8 cellular contexts compared by ENCODE assay signal in the genomic region with DNA sequence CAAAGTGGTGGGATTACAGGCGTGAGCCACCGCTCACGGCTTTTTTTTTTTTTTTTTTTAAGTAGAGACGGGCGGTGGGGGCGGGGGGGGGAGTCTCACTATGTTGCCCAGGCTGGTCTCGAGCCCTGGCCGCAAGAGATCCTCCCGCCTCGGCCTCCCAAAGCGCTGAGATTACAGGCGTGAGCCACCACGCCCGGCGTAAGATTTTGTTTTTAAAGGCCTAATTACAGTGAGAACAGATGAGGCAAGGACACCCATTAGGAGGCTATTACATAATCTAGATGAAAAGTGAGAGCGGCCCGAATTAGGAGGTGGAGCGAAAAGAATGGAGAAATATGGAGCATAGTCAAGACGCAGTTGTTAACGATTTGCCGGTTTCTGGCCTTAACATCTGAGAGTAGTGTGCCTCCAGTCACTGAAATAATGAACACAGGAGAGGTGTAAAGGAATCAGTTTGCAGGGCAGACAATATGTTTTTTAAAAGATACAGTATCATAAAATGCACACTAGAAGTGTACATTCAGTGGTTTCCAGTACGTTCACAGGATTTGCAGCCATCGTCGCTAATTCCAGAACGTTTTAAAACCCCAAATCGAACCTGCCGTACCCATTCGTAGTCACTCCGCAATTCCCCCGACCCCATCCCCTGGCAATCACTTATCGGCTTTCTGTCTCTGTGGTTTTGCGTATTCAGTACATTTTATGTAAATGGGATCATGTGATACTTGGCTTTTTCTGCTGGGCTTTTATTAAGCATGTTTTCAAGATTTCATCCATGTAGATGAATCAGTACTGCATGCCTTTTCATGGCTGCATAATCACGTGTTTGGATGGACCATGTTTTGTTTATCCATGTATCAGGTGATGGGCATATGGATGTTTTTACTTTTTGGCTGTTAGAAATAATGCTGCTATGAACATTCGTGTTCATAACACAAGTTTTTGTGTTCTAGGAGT. TPM values are rescaled to one million over a fixed set of nuclear protein-coding genes. Genes with fewer than 3 reads are reported as not detected.
DNase-seq lines count a peak whose midpoint lies in the region; ATAC-seq and TF ChIP-seq lines count a peak whose summit lies in the region.

No MANE protein-coding gene starts in this region.

- no peaks in the 10 kb centered on the region for H4K20me1 ChIP-seq in PC-3 (ENCODE audit: low read length)

- peaks cover 62% of the 10 kb centered on the region for H3K79me2 ChIP-seq in PC-3 (ENCODE audit: low read length)

- no peak for DNase-seq in GM12864 (ENCODE audit: low read depth)
- DNase-seq in PC-3, result no peak
- no peak for DNase-seq in prostate gland (ENCODE audit: low spot score)
- DNase-seq in stimulated activated CD4-positive, alpha-beta T cell treated with anti-CD3 and anti-CD28 coated beads, Interleukin-15, amount 100 ng/mL, for 24 hours, result no peak
- no peak for DNase-seq in NCI-H69 (lab: John Stamatoyannopoulos, UW)
- DNase-seq in ecto neural progenitor cell (ENCODE audit: low spot score), result no peak

- peak overlapping the region; percentile 91 for H3K9ac ChIP-seq in PC-3 (ENCODE audit: low read length)

- H3K4me1 ChIP-seq in PC-3 (ENCODE audit: insufficient read depth, low read length) (peaks cover 15% of the 10 kb centered on the region), esophagus (ENCODE audit: control insufficient read depth in 2 of 2, insufficient read depth in 2 of 2, low read length in 1 of 2) (no peaks in the 10 kb centered on the region), prostate gland (replicated peaks) (peaks cover 6% of the 10 kb centered on the region)

- TF ChIP-seq CTCF in GM12864 (IDR thresholded peaks at IDR 0.05; ENCODE audit: low read depth, low read length, missing control alignments) (no peak), PC-3 (conservative IDR thresholded peaks at IDR 0.05; ENCODE audit: low read depth, low read length) (no peak), prostate gland (IDR thresholded peaks at IDR 0.05) (no peak)

- CTCF ChIA-PET in PC-3 (lab: Charles Lee), result no interaction called here

- ATAC-seq in PC-3 (no peak), GM18909 (IDR thresholded peaks at IDR 0.05; ENCODE audit: poor library complexity, unreplicated experiment) (no peak)

- H2AFZ ChIP-seq in PC-3 (ENCODE audit: low read length), result peak overlapping the region; percentile 99; the same call in 1 of the 2 replicates

- H3F3A ChIP-seq in PC-3 (ENCODE audit: low read length, unreplicated experiment), result no peaks in the 10 kb centered on the region

- H3K27me3 ChIP-seq in PC-3 (ENCODE audit: low read length), result no peaks in the 10 kb centered on the region
- H3K27me3 ChIP-seq in esophagus (ENCODE audit: control insufficient read depth in 1 of 2, insufficient read depth in 2 of 2, low read length in 2 of 2), result no peaks in the 10 kb centered on the region
- H3K27me3 ChIP-seq in prostate gland (replicated peaks; ENCODE audit: insufficient read depth), result no peaks in the 10 kb centered on the region

- POLR2A ChIA-PET in PC-3 (lab: Charles Lee; ENCODE audit: unreplicated experiment), result no interaction called here

- no TSS peak for BruUV-seq in PC-3 (replicated peaks; lab: Mats Ljungman, UMichigan)

- WGBS in esophagus, 2 donors, result 77 to 79% methylated on average over 34 of the region's 34 CpGs
- 79% methylated on average over 34 of the region's 34 CpGs for WGBS in prostate gland

- TF ChIP-seq POLR2A in prostate gland (IDR thresholded peaks at IDR 0.05), result no peak

- H3K4me3 ChIP-seq in GM12864 (ENCODE audit: low read depth, low read length) (peak overlapping the region; percentile 70), PC-3 (ENCODE audit: low read length) (peak overlapping the region; percentile 99), esophagus (ENCODE audit: low read depth in 1 of 2, low read length in 2 of 2) (peak overlapping the region; percentile 81 to 92), prostate gland (peak overlapping the region; percentile 75 to 89)

- no peaks in the 10 kb centered on the region for H3K36me3 ChIP-seq in PC-3 (ENCODE audit: low read depth, low read length)
- H3K36me3 ChIP-seq in esophagus (ENCODE audit: control insufficient read depth in 2 of 2, insufficient read depth in 2 of 2, low read length in 1 of 2), result peaks cover 2% of the 10 kb centered on the region in 2 donors
- H3K36me3 ChIP-seq in prostate gland, result no peaks in the 10 kb centered on the region

- H3K9me3 ChIP-seq in PC-3 (ENCODE audit: low read length) (no peaks in the 10 kb centered on the region), esophagus (ENCODE audit: control insufficient read depth in 2 of 2, insufficient read depth in 1 of 2, low read depth in 1 of 2, low read length in 1 of 2) (no peaks in the 10 kb centered on the region), prostate gland (no peaks in the 10 kb centered on the region)

- H3K9me2 ChIP-seq in PC-3 (replicated peaks; ENCODE audit: low read length), result no peaks in the 10 kb centered on the region

- intact Hi-C loops in PC-3 (cut with micrococcal nuclease), result no loop called here
- intact Hi-C loops in prostate gland (cut with DNase I), result no loop called here

- peak overlapping the region; percentile 93 for H3K4me2 ChIP-seq in PC-3 (ENCODE audit: low read length)

- H3K27ac ChIP-seq in PC-3 (ENCODE audit: low read length) (no peak overlapping the region), esophagus (ENCODE audit: low read depth in 2 of 2, low read length in 1 of 2) (no peak overlapping the region), prostate gland (no peak overlapping the region)

RNA-seq across cellular contexts. Expression of a gene that starts 1.4 kb away (rescaled TPM):
- total RNA-seq in PC-3 (2014; rRNA removed) (5.1 and 5.9 TPM in 2 replicates), prostate gland (10 to 100 TPM in 1 of 2 donors, 1 to 10 TPM in 1; 4.9 to 14.7 TPM)
- polyA plus RNA-seq in esophagus, result 1 to 10 TPM; 1.6 to 3.5 TPM

RNA-seq across cellular contexts. Expression of a gene that starts 35.6 kb away (rescaled TPM):
- not detected in 2 replicates for total RNA-seq in PC-3 (2014; rRNA removed)
- polyA plus RNA-seq in esophagus, result under 1 TPM; 0.41 to 0.81 TPM
- under 1 TPM; 0.85 to 0.87 TPM for total RNA-seq in prostate gland

RNA-seq across cellular contexts. Expression of a gene that starts 41.7 kb away (rescaled TPM):
- 9.3 and 14.0 TPM in 2 replicates for total RNA-seq in PC-3 (2014; rRNA removed)
- polyA plus RNA-seq in esophagus, result 10 to 100 TPM in 1 of 2 donors, 1 to 10 TPM in 1; 3.5 to 23.8 TPM
- 10 to 100 TPM; 41.9 to 50.6 TPM for total RNA-seq in prostate gland
